Comparison of ENCODE assay signal across 8 cellular contexts in genomic region chr6:35688605-35689322, GRCh38. TPM values are rescaled to one million over a fixed set of nuclear protein-coding genes. Genes with fewer than 3 reads are reported as not detected.
A peak's percentile ranks its signal among the peaks of the same experiment; 100 is the strongest.
DNase-seq lines count a peak whose midpoint lies in the region; FAIRE-seq and TF ChIP-seq lines count a peak whose summit lies in the region.

Gene FKBP5, minus strand, starts transcription at chr6:35688915. Its CDS starts 46,091 bp downstream, at chr6:35642824.

- CTCF ChIA-PET in GM10248 (lab: Yijun Ruan, JAX) (interaction anchor here (0.8 to 1.2 kb wide), 3 partner anchors 15 to 39 kb away, joined by 3 read pairs; no protein-coding TSS in a partner anchor), HEK293T (lab: Yijun Ruan, JAX) (interaction anchor here (1.0 kb wide), 1 partner anchor 87 kb away, joined by 3 read pairs; no protein-coding TSS in a partner anchor)

- peak within 1 kb of the TSS; percentile 91 for H3K4me3 ChIP-seq in NB4 (ENCODE audit: low read depth, low read length)
- H3K4me3 ChIP-seq in astrocyte (ENCODE audit: insufficient read depth, low read depth, low read length) = peak within 1 kb of the TSS; percentile 82

- no peaks in the 10 kb centered on the region for H3K36me3 Mint-ChIP-seq in astrocyte (ENCODE audit: low read depth, unreplicated experiment)

- peak; percentile 97 for DNase-seq in GM10248 (ENCODE audit: extremely low spot score)
- DNase-seq in HEK293T (ENCODE audit: extremely low spot score) = peak; percentile 94
- peak; percentile 97 for DNase-seq in NB4 (ENCODE audit: low read depth)
- DNase-seq in T-helper 22 cell (ENCODE audit: low read depth) = peak; percentile 76
- peak; percentile 73 for DNase-seq in astrocyte (ENCODE audit: low read depth)
- DNase-seq in hepatic stellate cell (ENCODE audit: low spot score) = peak; percentile 95
- DNase-seq in retina = peak; percentile 85
- DNase-seq in SHP77 treated with DMSO at 0.1 percent for 48 hours (lab: John Stamatoyannopoulos, UW) = no peak

- peaks cover 3% of the 10 kb centered on the region for H3K4me1 ChIP-seq in astrocyte (ENCODE audit: insufficient read depth, low read length)

- no peak for FAIRE-seq in astrocyte (lab: Jason Lieb, UNC)

- no peaks in the 10 kb centered on the region for H3K9me3 Mint-ChIP-seq in astrocyte (ENCODE audit: unreplicated experiment)

- POLR2A ChIA-PET in GM10248 (lab: Yijun Ruan, JAX) = no interaction called here
- POLR2A ChIA-PET in HEK293T (lab: Yijun Ruan, JAX) = interaction anchor here (1.3 kb wide), 2 partner anchors 38 to 43 kb away, joined by 3 read pairs; no protein-coding TSS in a partner anchor

- no peaks in the 10 kb centered on the region for H3K79me2 ChIP-seq in astrocyte (ENCODE audit: insufficient read depth, low read length)

- H3K9ac ChIP-seq in astrocyte (ENCODE audit: low read length) = peak within 1 kb of the TSS; percentile 74

- peaks cover 3% of the 10 kb centered on the region for H3K4me1 Mint-ChIP-seq in astrocyte (ENCODE audit: low read depth, unreplicated experiment)

- H3K27me3 ChIP-seq in astrocyte (ENCODE audit: insufficient read depth, low read length) = no peaks in the 10 kb centered on the region

- no peaks in the 10 kb centered on the region for H3K9me3 ChIP-seq in astrocyte (ENCODE audit: insufficient read depth, low read depth, low read length)

- H3K27me3 Mint-ChIP-seq in astrocyte (ENCODE audit: low read depth, unreplicated experiment) = no peaks in the 10 kb centered on the region

- H3K27ac Mint-ChIP-seq in astrocyte (ENCODE audit: unreplicated experiment) = peak within 1 kb of the TSS; percentile 16

- H3K4me3 Mint-ChIP-seq in astrocyte (ENCODE audit: unreplicated experiment) = peak within 1 kb of the TSS; percentile 90

- peak; percentile 84 for TF ChIP-seq POLR2A in NB4 (IDR thresholded peaks at IDR 0.05; ENCODE audit: extremely low read depth, insufficient read length)

- peak within 1 kb of the TSS; percentile 26 for H3K27ac ChIP-seq in astrocyte (ENCODE audit: low read depth, low read length)

- TF ChIP-seq CTCF in GM10248 (IDR thresholded peaks at IDR 0.05; ENCODE audit: control extremely low read depth, extremely low read depth, low read depth, missing control alignments) (no peak), NB4 (IDR thresholded peaks at IDR 0.05; ENCODE audit: low read depth, low read length) (no peak), astrocyte (IDR thresholded peaks at IDR 0.05; ENCODE audit: insufficient read depth, low read depth, low read length) (no peak)

- H2AFZ ChIP-seq in astrocyte (ENCODE audit: low read depth, low read length) = peak within 1 kb of the TSS; percentile 87

- H3K36me3 ChIP-seq in astrocyte (ENCODE audit: insufficient read depth, low read length) = no peaks in the 10 kb centered on the region

- peak within 1 kb of the TSS; percentile 100 for H3K4me2 ChIP-seq in astrocyte (ENCODE audit: low read length)

- no peaks in the 10 kb centered on the region for H4K20me1 ChIP-seq in astrocyte (ENCODE audit: insufficient read depth, low read length)

TF ChIP-seq in HEK293T, 16 proteins besides CTCF, POLR2A, EP300 and RAD21:
- peak; percentile 99 for TF ChIP-seq PKNOX1 (IDR thresholded peaks at IDR 0.05)
- TF ChIP-seq SUZ12 (IDR thresholded peaks at IDR 0.05) = no peak
- 0 out of 2 replicates have a peak, but pooled peaks have one; percentile 77 for TF ChIP-seq HDGF (IDR thresholded peaks at IDR 0.05; ENCODE audit: borderline replicate concordance)
- TF ChIP-seq L3MBTL2 (conservative IDR thresholded peaks at IDR 0.05) = peak; percentile 77
- no peak for TF ChIP-seq FOXA1 (IDR thresholded peaks at IDR 0.05)

RNA-seq across cellular contexts. Expression of gene FKBP5, which starts in this region (rescaled TPM):
- total RNA-seq in astrocyte = 4.2 and 4.6 TPM in 2 replicates
